15 cellular contexts compared by ENCODE assay signal in genomic region chr6:168269455-168270243, GRCh38. TPM values are rescaled to one million over a fixed set of nuclear protein-coding genes. Genes with fewer than 3 reads are reported as not detected.
A peak's percentile ranks its signal among the peaks of the same experiment; 100 is the strongest.
DNase-seq lines count a peak whose midpoint lies in the region; ATAC-seq and TF ChIP-seq lines count a peak whose summit lies in the region.
"Had no signal": no experiment of that assay in that cellular context is flagged by ENCODE, and none has a peak within 500 bp of the region (broad histone marks: within the 10 kb centered on the region; RNA-seq: fewer than 3 reads in every experiment).

No MANE protein-coding gene starts in this region.

- 84% methylated on average over 9 of the region's 16 CpGs; no CpG with 5 or more reads in 1 of the 2 experiments for WGBS in IMR-90 (ENCODE audit: extremely low coverage in 2 of 2, insufficient read length in 1 of 2), 2 experiments

- intact Hi-C loops in Caco-2 (cut with micrococcal nuclease; ENCODE audit: unreplicated experiment) (no loop called here), IMR-90 (cut with micrococcal nuclease) (no loop called here)

- no peak overlapping the region for H2BK20ac ChIP-seq in IMR-90 (ENCODE audit: low read depth, low read length)

- H2AK5ac ChIP-seq in IMR-90 (ENCODE audit: low read depth, low read length): no peak overlapping the region

- POLR2A ChIA-PET in Caco-2 (lab: Charles Lee) (no interaction called here), IMR-90 (lab: Charles Lee; ENCODE audit: unreplicated experiment) (no interaction called here)

- no peak overlapping the region for H4K8ac ChIP-seq in IMR-90 (ENCODE audit: low read depth in 2 of 2, low read length in 2 of 2)

- H3K18ac ChIP-seq in IMR-90 (ENCODE audit: low read depth, low read length): no peak overlapping the region

- ATAC-seq in IMR-90 (ENCODE audit: low read depth) (no peak), HG02642 (IDR thresholded peaks at IDR 0.05; ENCODE audit: poor library complexity, unreplicated experiment) (no peak)
- ATAC-seq: CD8-positive, alpha-beta T cell had no signal

- H3K4me3 Mint-ChIP-seq in Caco-2 (ENCODE audit: unreplicated experiment) (no peak overlapping the region), glutamatergic neuron (ENCODE audit: unreplicated experiment) (no peak overlapping the region)
- H3K4me3 Mint-ChIP-seq: CD8-positive, alpha-beta T cell; HFFc6 had no signal

- no peak overlapping the region for H4K5ac ChIP-seq in IMR-90 (ENCODE audit: low read depth, low read length)

- BruUV-seq in Caco-2 (replicated peaks; lab: Mats Ljungman, UMichigan) (no TSS peak), IMR-90 (replicated peaks; lab: Mats Ljungman, UMichigan) (no TSS peak)

- H2AK9ac ChIP-seq in IMR-90 (replicated peaks; ENCODE audit: low read depth, low read length, poor library complexity): no peak overlapping the region

- no peak for TF ChIP-seq CTCF in Caco-2 (IDR thresholded peaks at IDR 0.05; ENCODE audit: insufficient read depth in 1 of 2, low read depth in 1 of 2, low read length in 1 of 2, severe bottlenecking in 1 of 2, unreplicated experiment in 1 of 2)
- TF ChIP-seq CTCF in IMR-90 (conservative IDR thresholded peaks at IDR 0.05; ENCODE audit: low read depth, low read length): no peak
- no peak for TF ChIP-seq CTCF in glutamatergic neuron (IDR thresholded peaks at IDR 0.05; ENCODE audit: partially characterized antibody, unreplicated experiment)

- H3K27me3 ChIP-seq in Caco-2 (replicated peaks; ENCODE audit: control insufficient read depth, insufficient read depth, low read length) (no peaks in the 10 kb centered on the region), IMR-90 (ENCODE audit: control insufficient read depth, insufficient read depth, low read length) (no peaks in the 10 kb centered on the region)

- no peak overlapping the region for H3K14ac ChIP-seq in IMR-90 (replicated peaks; ENCODE audit: low read depth, low read length)

- H3K9ac ChIP-seq in IMR-90 (ENCODE audit: low read depth, low read length): no peak overlapping the region
- H3K9ac ChIP-seq: KMS-11 had no signal

- no peak overlapping the region for H2AFZ ChIP-seq in IMR-90 (replicated peaks; ENCODE audit: low read length, poor library complexity)

- no peak overlapping the region for H3K27ac ChIP-seq in IMR-90 (ENCODE audit: insufficient read depth, low read length)
- H3K27ac ChIP-seq: KMS-11 had no signal

- H3K9me3 ChIP-seq in Caco-2: no peaks in the 10 kb centered on the region
- peaks cover 31% of the 10 kb centered on the region for H3K9me3 ChIP-seq in IMR-90 (ENCODE audit: control insufficient read depth, insufficient read depth, low read length)

- DNase-seq in Caco-2 (no peak), IMR-90 (no peak), glutamatergic neuron (no peak), NOMO-1 treated with dmso at 0.1 percent for 144 hours (lab: John Stamatoyannopoulos, UW; ENCODE audit: unreplicated experiment) (no peak)
- DNase-seq in activated CD4-positive, alpha-beta T cell treated with anti-CD3 and anti-CD28 coated beads for 4 hours: no peak
- DNase-seq: ACHN; CD8-positive, alpha-beta T cell; DMS 273 treated with DMSO at 0.1 percent for 48 hours; DND-41; HCEC 1CT; HFFc6 had no signal

- H4K91ac ChIP-seq in IMR-90 (ENCODE audit: insufficient read depth, low read depth, low read length): no peak overlapping the region

- H2BK15ac ChIP-seq in IMR-90 (ENCODE audit: low read depth, low read length): no peak overlapping the region

- H3K27ac Mint-ChIP-seq in Caco-2 (ENCODE audit: unreplicated experiment) (peak overlapping the region; percentile 49), glutamatergic neuron (ENCODE audit: unreplicated experiment) (peak overlapping the region; percentile 2)
- H3K27ac Mint-ChIP-seq: CD8-positive, alpha-beta T cell; HFFc6 had no signal

- H3K27me3 Mint-ChIP-seq in Caco-2 (ENCODE audit: insufficient read depth, unreplicated experiment) (no peaks in the 10 kb centered on the region), glutamatergic neuron (ENCODE audit: unreplicated experiment) (peaks cover 4% of the 10 kb centered on the region)

- CTCF ChIA-PET in Caco-2 (lab: Charles Lee) (no interaction called here), IMR-90 (lab: Yijun Ruan, JAX) (no interaction called here)

- H2BK120ac ChIP-seq in IMR-90 (ENCODE audit: low read depth, low read length): no peak overlapping the region

- H3K79me1 ChIP-seq in IMR-90 (ENCODE audit: low read depth in 1 of 2, low read length in 2 of 2): no peaks in the 10 kb centered on the region

- H3K9me3 Mint-ChIP-seq in Caco-2 (ENCODE audit: unreplicated experiment): no peaks in the 10 kb centered on the region
- H3K9me3 Mint-ChIP-seq in glutamatergic neuron (ENCODE audit: unreplicated experiment): peaks cover 2% of the 10 kb centered on the region

- in situ Hi-C loops in IMR-90 (cut with MboI; ENCODE audit: low sequenced_read_pairs): no loop called here

- no peaks in the 10 kb centered on the region for H4K20me1 ChIP-seq in IMR-90 (ENCODE audit: insufficient read depth, low read length)

- H3K36me3 ChIP-seq in Caco-2 (ENCODE audit: control insufficient read depth, insufficient read depth, low read length): no peaks in the 10 kb centered on the region
- no peaks in the 10 kb centered on the region for H3K36me3 ChIP-seq in IMR-90 (ENCODE audit: control insufficient read depth, insufficient read depth, low read length)

- H3K4ac ChIP-seq in IMR-90 (ENCODE audit: low read depth, low read length): no peak overlapping the region

- H3K4me1 ChIP-seq in Caco-2 (peaks cover 49% of the 10 kb centered on the region), IMR-90 (ENCODE audit: control insufficient read depth, insufficient read depth, low read length) (no peaks in the 10 kb centered on the region)

- H3K4me1 Mint-ChIP-seq in Caco-2 (ENCODE audit: low read depth, unreplicated experiment) (peaks cover 37% of the 10 kb centered on the region), glutamatergic neuron (ENCODE audit: low read depth, unreplicated experiment) (peaks cover 7% of the 10 kb centered on the region)

- dilution Hi-C loops in IMR-90 (cut with HindIII; ENCODE audit: low sequenced_read_pairs, unreplicated experiment): no loop called here

- H3K36me3 Mint-ChIP-seq in Caco-2 (ENCODE audit: insufficient read depth, unreplicated experiment) (peaks cover 8% of the 10 kb centered on the region), glutamatergic neuron (ENCODE audit: unreplicated experiment) (no peaks in the 10 kb centered on the region)
- H3K36me3 Mint-ChIP-seq: CD8-positive, alpha-beta T cell had no signal

- no peak overlapping the region for H3K56ac ChIP-seq in IMR-90 (ENCODE audit: extremely low read depth, insufficient read depth, low read length)

- H2BK5ac ChIP-seq in IMR-90 (ENCODE audit: low read depth, low read length, poor library complexity, severe bottlenecking): peak overlapping the region; percentile 87

- no peak overlapping the region for H3K23ac ChIP-seq in IMR-90 (ENCODE audit: low read depth, low read length)

- no peak for TF ChIP-seq RAD21 in IMR-90 (IDR thresholded peaks at IDR 0.05; ENCODE audit: low read length)

- no peak overlapping the region for H3K4me2 ChIP-seq in IMR-90 (ENCODE audit: low read depth, low read length)
- H3K4me2 ChIP-seq: KMS-11 had no signal

- no peaks in the 10 kb centered on the region for H3K9me1 ChIP-seq in IMR-90 (ENCODE audit: insufficient read depth, low read length)

- H3K4me3 ChIP-seq in Caco-2 (ENCODE audit: low read depth, low read length) (no peak overlapping the region), IMR-90 (ENCODE audit: insufficient read depth, low read depth, low read length) (no peak overlapping the region)

- TF ChIP-seq POLR2A in IMR-90 (IDR thresholded peaks at IDR 0.05; ENCODE audit: low read depth, low read length): no peak

TF ChIP-seq in IMR-90, 13 proteins besides CTCF, POLR2A, EP300 and RAD21:
- TF ChIP-seq, protein P1, sequence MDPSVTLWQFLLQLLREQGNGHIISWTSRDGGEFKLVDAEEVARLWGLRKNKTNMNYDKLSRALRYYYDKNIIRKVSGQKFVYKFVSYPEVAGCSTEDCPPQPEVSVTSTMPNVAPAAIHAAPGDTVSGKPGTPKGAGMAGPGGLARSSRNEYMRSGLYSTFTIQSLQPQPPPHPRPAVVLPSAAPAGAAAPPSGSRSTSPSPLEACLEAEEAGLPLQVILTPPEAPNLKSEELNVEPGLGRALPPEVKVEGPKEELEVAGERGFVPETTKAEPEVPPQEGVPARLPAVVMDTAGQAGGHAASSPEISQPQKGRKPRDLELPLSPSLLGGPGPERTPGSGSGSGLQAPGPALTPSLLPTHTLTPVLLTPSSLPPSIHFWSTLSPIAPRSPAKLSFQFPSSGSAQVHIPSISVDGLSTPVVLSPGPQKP (IDR thresholded peaks at IDR 0.05; ENCODE audit: borderline replicate concordance, low read depth, low read length): no peak
- TF ChIP-seq NFE2L2 (IDR thresholded peaks at IDR 0.05; ENCODE audit: low read depth, low read length) (no peak), RCOR1 (IDR thresholded peaks at IDR 0.05; ENCODE audit: insufficient replicate concordance, low read length) (no peak), CHD1 (IDR thresholded peaks at IDR 0.05; ENCODE audit: low read depth, low read length) (no peak), RFX5 (IDR thresholded peaks at IDR 0.05; ENCODE audit: low read depth, low read length) (no peak), SMC3 (IDR thresholded peaks at IDR 0.05; ENCODE audit: low read depth, low read length) (no peak), FOS (IDR thresholded peaks at IDR 0.05; ENCODE audit: low read depth, low read length) (no peak), BHLHE40 (IDR thresholded peaks at IDR 0.05; ENCODE audit: low read depth, low read length) (no peak), CEBPB (IDR thresholded peaks at IDR 0.05; ENCODE audit: low read depth, low read length) (no peak), MAZ (IDR thresholded peaks at IDR 0.05; ENCODE audit: borderline replicate concordance, low read depth, low read length) (no peak), MAFK (IDR thresholded peaks at IDR 0.05; ENCODE audit: low read depth, low read length) (no peak), MXI1 (IDR thresholded peaks at IDR 0.05; ENCODE audit: borderline replicate concordance, low read depth, low read length) (no peak)
- TF ChIP-seq, protein P2, sequence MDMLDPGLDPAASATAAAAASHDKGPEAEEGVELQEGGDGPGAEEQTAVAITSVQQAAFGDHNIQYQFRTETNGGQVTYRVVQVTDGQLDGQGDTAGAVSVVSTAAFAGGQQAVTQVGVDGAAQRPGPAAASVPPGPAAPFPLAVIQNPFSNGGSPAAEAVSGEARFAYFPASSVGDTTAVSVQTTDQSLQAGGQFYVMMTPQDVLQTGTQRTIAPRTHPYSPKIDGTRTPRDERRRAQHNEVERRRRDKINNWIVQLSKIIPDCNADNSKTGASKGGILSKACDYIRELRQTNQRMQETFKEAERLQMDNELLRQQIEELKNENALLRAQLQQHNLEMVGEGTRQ (IDR thresholded peaks at IDR 0.05; ENCODE audit: low read depth, low read length): no peak

RNA-seq across cellular contexts. Expression of gene DACT2, which starts 49.9 kb away (rescaled TPM):
- 18.6 and 21.1 TPM in 2 replicates for total RNA-seq in Caco-2 (2022)
- not detected in 2 replicates for total RNA-seq in IMR-90 (2012; rRNA removed)
- polyA plus RNA-seq in IMR-90 (2012; rRNA removed): not detected in 2 replicates
- not detected in 2 replicates for polyA plus RNA-seq in IMR-90 (2012; cell fraction: cytosol; rRNA removed)
- polyA plus RNA-seq in IMR-90 (2012; cell fraction: nucleus; rRNA removed; ENCODE audit: low replicate concordance): not detected in 2 replicates
- total RNA-seq in glutamatergic neuron (ENCODE audit: unreplicated experiment): 0.22 TPM
- total RNA-seq: CD8-positive, alpha-beta T cell; H4; HFFc6 had no signal
- polyA plus RNA-seq: BJ had no signal

Comparison
In these comparisons a context has a peak if more than half of its experiments do, and no peak if none do; other contexts are left out.
1. RNA of gene DACT2, which starts 49.9 kb away (total RNA-seq): 18.6 to 21.1 TPM in Caco-2; 0.22 TPM in glutamatergic neuron (single experiment) and not detected in IMR-90; every median in the first group is over 10 times any median in the second.